In genomic region chr19:18521692-18522123, GRCh38 we compare ENCODE assay signal across 7 cellular contexts. TPM values are rescaled to one million over a fixed set of nuclear protein-coding genes. Genes with fewer than 3 reads are reported as not detected.
DNase-seq lines count a peak whose midpoint lies in the region; ATAC-seq and TF ChIP-seq lines count a peak whose summit lies in the region.

TSS of gene ELL (minus strand) at chr19:18522070. CDS start at chr19:18522055, 15 bp downstream.

- H3K9me3 ChIP-seq in colonic mucosa: no peaks in the 10 kb centered on the region
- no peaks in the 10 kb centered on the region for H3K9me3 ChIP-seq in mucosa of descending colon

- TF ChIP-seq EP300 in Ishikawa (IDR thresholded peaks at IDR 0.05; ENCODE audit: borderline replicate concordance): no peak

- no peak for DNase-seq in colonic mucosa
- no peak for DNase-seq in mucosa of descending colon
- DNase-seq in DMS114 treated with DMSO at 0.1 percent for 48 hours (lab: John Stamatoyannopoulos, UW; ENCODE audit: unreplicated experiment): no peak
- DNase-seq in SKM-1 treated with dmso at 0.1 percent for 144 hours (lab: John Stamatoyannopoulos, UW; ENCODE audit: unreplicated experiment): no peak

- TF ChIP-seq CTCF in colonic mucosa (IDR thresholded peaks at IDR 0.05) (no peak), mucosa of descending colon (IDR thresholded peaks at IDR 0.05) (no peak)

- TF ChIP-seq RAD21 in Ishikawa (IDR thresholded peaks at IDR 0.05; ENCODE audit: low read depth): no peak

- H3K27me3 ChIP-seq in colonic mucosa: no peaks in the 10 kb centered on the region

- ATAC-seq in GM19452 (IDR thresholded peaks at IDR 0.05; ENCODE audit: unreplicated experiment): peak; percentile 9
- peak; percentile 3 for ATAC-seq in mucosa of descending colon
- ATAC-seq in GM21786 (IDR thresholded peaks at IDR 0.05; ENCODE audit: unreplicated experiment): no peak

- intact Hi-C loops in colonic mucosa (cut with DNase I) (no loop called here), mucosa of descending colon (cut with DNase I, micrococcal nuclease) (no loop called here)

- H3K36me3 ChIP-seq in colonic mucosa (no peaks in the 10 kb centered on the region), mucosa of descending colon (ENCODE audit: low read depth) (peaks cover 6% of the 10 kb centered on the region)

- peaks cover 7% of the 10 kb centered on the region for H3K4me1 ChIP-seq in colonic mucosa
- peaks cover 16% of the 10 kb centered on the region for H3K4me1 ChIP-seq in mucosa of descending colon (ENCODE audit: low read depth)

- peak within 1 kb of the TSS; percentile 88 to 100 for H3K9ac ChIP-seq in colonic mucosa (ENCODE audit: low read depth in 2 of 2, low read length in 2 of 2)

- peak within 1 kb of the TSS; percentile 95 for H3K27ac ChIP-seq in colonic mucosa

- H3K4me3 ChIP-seq in colonic mucosa (peak within 1 kb of the TSS; percentile 100), mucosa of descending colon (peak within 1 kb of the TSS; percentile 100)

TF ChIP-seq in Ishikawa, 13 proteins besides CTCF, POLR2A, EP300 and RAD21:
- peak; percentile 96 for TF ChIP-seq YY1 (IDR thresholded peaks at IDR 0.05; ENCODE audit: low read depth)
- TF ChIP-seq TAF1 (IDR thresholded peaks at IDR 0.05; ENCODE audit: low read depth): peak; percentile 95
- TF ChIP-seq REST (IDR thresholded peaks at IDR 0.05; ENCODE audit: low read depth): no peak
- TF ChIP-seq MAX (IDR thresholded peaks at IDR 0.05): 0 out of 2 replicates have a peak, but pooled peaks have one; percentile 47
- TF ChIP-seq ZBTB7A (IDR thresholded peaks at IDR 0.05; ENCODE audit: low read depth): peak; percentile 72; the same call in 1 of the 2 replicates
- TF ChIP-seq TCF12 (IDR thresholded peaks at IDR 0.05; ENCODE audit: low read depth): no peak; the same call in 1 of the 2 replicates
- TF ChIP-seq EGR1 (IDR thresholded peaks at IDR 0.05): peak; percentile 21; the same call in 1 of the 2 replicates
- TF ChIP-seq TEAD4 (IDR thresholded peaks at IDR 0.05): no peak
- TF ChIP-seq FOXM1 (IDR thresholded peaks at IDR 0.05; ENCODE audit: borderline replicate concordance, low read depth): no peak
- TF ChIP-seq USF1 (IDR thresholded peaks at IDR 0.05): no peak
- no peak for TF ChIP-seq NFIC (IDR thresholded peaks at IDR 0.05)
- no peak for TF ChIP-seq CREB1 (IDR thresholded peaks at IDR 0.05; ENCODE audit: low read depth)
- no peak for TF ChIP-seq CEBPB (IDR thresholded peaks at IDR 0.05)

RNA-seq across cellular contexts. Expression of gene ELL, which starts in this region (rescaled TPM):
- total RNA-seq in colonic mucosa (10 to 100 TPM; 16.3 to 18.6 TPM), mucosa of descending colon (10 to 100 TPM; 17.8 to 21.6 (median 18.9) TPM)
